36 cellular contexts compared by ENCODE assay signal in genomic region chr6:91611190-91611589, GRCh38.
"Had no signal": no experiment of that assay in that cellular context is flagged by ENCODE, and none has a peak within 500 bp of the region (broad histone marks: within the 10 kb centered on the region; RNA-seq: fewer than 3 reads in every experiment).

No MANE protein-coding gene starts in this region.

- H3K27me3 ChIP-seq: MG63 had no signal

- H3K36me3 ChIP-seq: MG63 had no signal

- H3K9me3 ChIP-seq: MG63 had no signal

- H3K4me3 ChIP-seq: MG63 had no signal

- DNase-seq: Karpas-422, Kasumi-1, MG63, MM.1S, MV-4-11, NCI-H1048, NCI-H1092, NCI-H1092 treated with DMSO at 0.1 percent for 48 hours, NCI-H1105, NCI-H1105 treated with DMSO at 0.1 percent for 48 hours, NCI-H1417, NCI-H1436, NCI-H1436 treated with DMSO at 0.1 percent for 48 hours, NCI-H1694, NCI-H1694 treated with DMSO at 0.1 percent for 48 hours, NCI-H187, NCI-H187 treated with DMSO at 0.1 percent for 48 hours, NCI-H1930, NCI-H2029, NCI-H2029 treated with DMSO at 0.1 percent for 48 hours, NCI-H2081, NCI-H2081 treated with DMSO at 0.1 percent for 48 hours, NCI-H2107, NCI-H2171, NCI-H2171 treated with DMSO at 0.1 percent for 48 hours, NCI-H2227 treated with DMSO at 0.1 percent for 48 hours, NCI-H226, NCI-H345, NCI-H446, NCI-H446 treated with DMSO at 0.1 percent for 48 hours, NCI-H510A, NCI-H510A treated with DMSO at 0.1 percent for 48 hours, NCI-H524, NCI-H524 treated with DMSO at 0.1 percent for 48 hours, NCI-H526, NCI-H526 treated with DMSO at 0.1 percent for 48 hours had no signal
